In the genomic region with DNA sequence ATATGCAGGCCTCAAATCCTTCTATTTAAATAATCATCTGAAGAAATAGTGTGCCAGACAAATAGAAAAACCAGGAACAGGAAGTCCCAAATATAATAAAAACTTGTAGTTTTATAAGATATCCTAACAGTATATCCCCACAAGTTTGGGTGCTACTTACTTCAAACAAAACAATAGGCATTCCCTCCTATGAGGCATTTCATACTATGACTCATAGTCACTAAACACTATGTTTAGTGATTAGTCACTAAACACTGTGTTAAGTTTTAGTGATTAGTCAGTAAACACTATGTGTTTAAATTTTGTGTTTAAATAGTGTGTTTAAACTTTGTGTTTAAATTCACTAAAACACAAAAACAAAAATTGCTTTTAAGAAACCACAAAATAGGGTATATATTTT, we compare ENCODE assay signal across 19 cellular contexts.
DNase-seq lines count a peak whose midpoint lies in the region; ATAC-seq and TF ChIP-seq lines count a peak whose summit lies in the region.
"Had no signal": no experiment of that assay in that cellular context is flagged by ENCODE, and none has a peak within 500 bp of the region (broad histone marks: within the 10 kb centered on the region; RNA-seq: fewer than 3 reads in every experiment).

No MANE protein-coding gene starts in this region.

- no peak overlapping the region for H3K27ac Mint-ChIP-seq in HFFc6
- H3K27ac Mint-ChIP-seq: activated CD4-positive, alpha-beta memory T cell treated with anti-CD3 and anti-CD28 coated beads for 36 hours; activated naive CD8-positive, alpha-beta T cell treated with anti-CD3 and anti-CD28 coated beads for 36 hours; activated T-cell treated with anti-CD3 and anti-CD28 coated beads, Interleukin-2, amount 50 U/mL, for 24 hours; GM23338; natural killer cell; progenitor cell of endocrine pancreas; stimulated activated naive CD8-positive, alpha-beta T cell treated with anti-CD3 and anti-CD28 coated beads, Interleukin-15, amount 100 ng/mL, for 72 hours had no signal

- H3K4me3 Mint-ChIP-seq in HFFc6, result no peak overlapping the region
- H3K4me3 Mint-ChIP-seq: activated CD4-positive, alpha-beta memory T cell treated with anti-CD3 and anti-CD28 coated beads for 36 hours; activated naive CD8-positive, alpha-beta T cell treated with anti-CD3 and anti-CD28 coated beads for 36 hours; activated T-cell treated with anti-CD3 and anti-CD28 coated beads, Interleukin-2, amount 50 U/mL, for 24 hours; GM23338; natural killer cell; stimulated activated naive CD8-positive, alpha-beta T cell treated with anti-CD3 and anti-CD28 coated beads, Interleukin-15, amount 100 ng/mL, for 72 hours had no signal

- peaks cover 15% of the 10 kb centered on the region for H3K9me3 Mint-ChIP-seq in HFFc6
- H3K9me3 Mint-ChIP-seq: activated naive CD8-positive, alpha-beta T cell treated with anti-CD3 and anti-CD28 coated beads for 36 hours; activated T-cell treated with anti-CD3 and anti-CD28 coated beads, Interleukin-2, amount 50 U/mL, for 24 hours; GM23338; stimulated activated naive CD8-positive, alpha-beta T cell treated with anti-CD3 and anti-CD28 coated beads, Interleukin-15, amount 100 ng/mL, for 72 hours had no signal

- no peak for ATAC-seq in HG03469 (IDR thresholded peaks at IDR 0.05; ENCODE audit: unreplicated experiment)
- ATAC-seq: GM23338; natural killer cell; stimulated activated naive CD8-positive, alpha-beta T cell treated with anti-CD3 and anti-CD28 coated beads, Interleukin-15, amount 100 ng/mL, for 72 hours; upper lobe of right lung had no signal

- H3K36me3 Mint-ChIP-seq in HFFc6 (ENCODE audit: low read depth), result no peaks in the 10 kb centered on the region
- H3K36me3 Mint-ChIP-seq: activated CD4-positive, alpha-beta memory T cell treated with anti-CD3 and anti-CD28 coated beads for 36 hours; activated naive CD8-positive, alpha-beta T cell treated with anti-CD3 and anti-CD28 coated beads for 36 hours; natural killer cell had no signal

- no peak for TF ChIP-seq CTCF in HFFc6 (IDR thresholded peaks at IDR 0.05)

- DNase-seq in ACHN, result peak; percentile 29
- peak; percentile 28 for DNase-seq in HT-29 (ENCODE audit: low spot score)
- peak; percentile 15 for DNase-seq in astrocyte of the hippocampus (ENCODE audit: low read depth, low spot score)
- DNase-seq in glomerular visceral epithelial cell (ENCODE audit: extremely low spot score), result peak; percentile 3
- DNase-seq in HFFc6, result no peak
- no peak for DNase-seq in GF-D8 (lab: John Stamatoyannopoulos, UW)
- DNase-seq in activated CD4-positive, alpha-beta T cell treated with anti-CD3 and anti-CD28 coated beads for 1 hour, result no peak
- DNase-seq: activated CD4-positive, alpha-beta memory T cell treated with anti-CD3 and anti-CD28 coated beads for 36 hours; activated naive CD8-positive, alpha-beta T cell treated with anti-CD3 and anti-CD28 coated beads for 36 hours; activated T-cell treated with anti-CD3 and anti-CD28 coated beads, Interleukin-2, amount 50 U/mL, for 24 hours; natural killer cell; NCI-H187 treated with DMSO at 0.1 percent for 48 hours; NCI-H446 treated with DMSO at 0.1 percent for 48 hours; stimulated activated CD4-positive, alpha-beta T cell treated with anti-CD3 and anti-CD28 coated beads, Interleukin-12 subunit alpha, Interleukin-12 subunit beta, amount 100 ng/mL, for 4 hours; stimulated activated naive CD8-positive, alpha-beta T cell treated with anti-CD3 and anti-CD28 coated beads, Interleukin-15, amount 100 ng/mL, for 72 hours; upper lobe of right lung had no signal

- no peaks in the 10 kb centered on the region for H3K4me1 Mint-ChIP-seq in HFFc6 (ENCODE audit: low read depth)
- H3K4me1 Mint-ChIP-seq: activated naive CD8-positive, alpha-beta T cell treated with anti-CD3 and anti-CD28 coated beads for 36 hours; GM23338; natural killer cell; stimulated activated naive CD8-positive, alpha-beta T cell treated with anti-CD3 and anti-CD28 coated beads, Interleukin-15, amount 100 ng/mL, for 72 hours had no signal

- in situ Hi-C loops in ACHN (cut with HindIII; ENCODE audit: low pct_ligation_motif_present, low pct_unique_long_range_greater_than_20kb, low sequenced_read_pairs), result no loop called here

- H3K27me3 Mint-ChIP-seq in HFFc6 (ENCODE audit: insufficient read depth), result no peaks in the 10 kb centered on the region; the same call in 1 of the 2 replicates
- H3K27me3 Mint-ChIP-seq: activated CD4-positive, alpha-beta memory T cell treated with anti-CD3 and anti-CD28 coated beads for 36 hours; activated naive CD8-positive, alpha-beta T cell treated with anti-CD3 and anti-CD28 coated beads for 36 hours; activated T-cell treated with anti-CD3 and anti-CD28 coated beads, Interleukin-2, amount 50 U/mL, for 24 hours; progenitor cell of endocrine pancreas; stimulated activated naive CD8-positive, alpha-beta T cell treated with anti-CD3 and anti-CD28 coated beads, Interleukin-15, amount 100 ng/mL, for 72 hours had no signal

Comparison
In these comparisons a context has a peak if more than half of its experiments do, and no peak if none do; other contexts are left out.
1. DNase-seq: peak in ACHN (single experiment), HT-29 (single experiment), astrocyte of the hippocampus (single experiment) and glomerular visceral epithelial cell (single experiment); none in HFFc6 (single experiment), GF-D8 (single experiment) and activated CD4-positive, alpha-beta T cell treated with anti-CD3 and anti-CD28 coated beads for 1 hour (single experiment).